Comparison of ENCODE assay signal across 28 cellular contexts in genomic region chr16:86041807-86042206, GRCh38.
"Had no signal": no experiment of that assay in that cellular context is flagged by ENCODE, and none has a peak within 500 bp of the region (broad histone marks: within the 10 kb centered on the region; RNA-seq: fewer than 3 reads in every experiment).

No MANE protein-coding gene starts in this region.

- H3K36me3 Mint-ChIP-seq: natural killer cell; stimulated activated memory B cell treated with anti-CD40 and anti-IgM and Interleukin-4, amounts not matched to agents 10 μg/mL and 1 μg/mL and 100 μg/mL, for 72 hours; type B pancreatic cell had no signal

- H3K36me3 ChIP-seq: left lung, lower lobe of right lung, prostate gland, tibial nerve, uterus had no signal

- H3K9me3 Mint-ChIP-seq: natural killer cell; nephron progenitor cell; stimulated activated memory B cell treated with anti-CD40 and anti-IgM and Interleukin-4, amounts not matched to agents 10 μg/mL and 1 μg/mL and 100 μg/mL, for 72 hours; stimulated activated naive CD8-positive, alpha-beta T cell treated with anti-CD3 and anti-CD28 coated beads, Interleukin-15, amount 100 ng/mL, for 72 hours; type B pancreatic cell had no signal

- H3K4me1 ChIP-seq: lower lobe of right lung, parathyroid adenoma, prostate gland, uterus had no signal

- H3K27ac ChIP-seq: left lung, lower lobe of right lung, parathyroid adenoma, prostate gland, skin epidermis, tibial nerve, uterus had no signal

- DNase-seq: head of caudate nucleus; hippocampal formation; left colon; lower lobe of right lung; mammary epithelial cell; mesendoderm; midbrain; mucosa of descending colon; natural killer cell; nephron progenitor cell; retina; right cardiac atrium; stimulated activated CD4-positive, alpha-beta T cell treated with anti-CD3 and anti-CD28 coated beads, Interleukin-1b, Interleukin-23, amount 100 ng/mL, for 48 hours; stimulated activated CD4-positive, alpha-beta T cell treated with anti-CD3 and anti-CD28 coated beads, Interleukin-2, amount 100 ng/mL, for 48 hours; stimulated activated CD4-positive, alpha-beta T cell treated with anti-CD3 and anti-CD28 coated beads, Interleukin-4, amount 100 ng/mL, for 4 hours; stimulated activated CD8-positive, alpha-beta memory T cell treated with anti-CD3 and anti-CD28 coated beads, Interleukin-4, amount 100 ng/mL, for 48 hours; stimulated activated naive CD4-positive, alpha-beta T cell treated with Interleukin-2 at 50 U/mL for 16 hours; stimulated activated naive CD8-positive, alpha-beta T cell treated with anti-CD3 and anti-CD28 coated beads, Interleukin-15, amount 100 ng/mL, for 72 hours; substantia nigra; uterus had no signal

- H2AFZ ChIP-seq: parathyroid adenoma had no signal

- H3K9me3 ChIP-seq: left lung, lower lobe of right lung, mucosa of descending colon, prostate gland, tibial nerve, uterus had no signal

- H3K4me3 Mint-ChIP-seq: natural killer cell; nephron progenitor cell; stimulated activated memory B cell treated with anti-CD40 and anti-IgM and Interleukin-4, amounts not matched to agents 10 μg/mL and 1 μg/mL and 100 μg/mL, for 72 hours; stimulated activated naive CD8-positive, alpha-beta T cell treated with anti-CD3 and anti-CD28 coated beads, Interleukin-15, amount 100 ng/mL, for 72 hours; type B pancreatic cell had no signal

- H3K27ac Mint-ChIP-seq: natural killer cell; nephron progenitor cell; stimulated activated memory B cell treated with anti-CD40 and anti-IgM and Interleukin-4, amounts not matched to agents 10 μg/mL and 1 μg/mL and 100 μg/mL, for 72 hours; stimulated activated naive CD8-positive, alpha-beta T cell treated with anti-CD3 and anti-CD28 coated beads, Interleukin-15, amount 100 ng/mL, for 72 hours; type B pancreatic cell had no signal

- ATAC-seq: left colon; left lung; lower lobe of right lung; mucosa of descending colon; natural killer cell; right cardiac atrium; sciatic nerve; stimulated activated memory B cell treated with anti-CD40 and anti-IgM and Interleukin-4, amounts not matched to agents 10 μg/mL and 1 μg/mL and 100 μg/mL, for 72 hours; stimulated activated naive CD8-positive, alpha-beta T cell treated with anti-CD3 and anti-CD28 coated beads, Interleukin-15, amount 100 ng/mL, for 72 hours had no signal

- H3K27me3 ChIP-seq: uterus had no signal

- H3K79me2 ChIP-seq: parathyroid adenoma had no signal

- H3K4me3 ChIP-seq: left lung, lower lobe of right lung, mucosa of descending colon, prostate gland, skin epidermis, tibial nerve, uterus had no signal
